28 cellular contexts compared by ENCODE assay signal in the genomic region with DNA sequence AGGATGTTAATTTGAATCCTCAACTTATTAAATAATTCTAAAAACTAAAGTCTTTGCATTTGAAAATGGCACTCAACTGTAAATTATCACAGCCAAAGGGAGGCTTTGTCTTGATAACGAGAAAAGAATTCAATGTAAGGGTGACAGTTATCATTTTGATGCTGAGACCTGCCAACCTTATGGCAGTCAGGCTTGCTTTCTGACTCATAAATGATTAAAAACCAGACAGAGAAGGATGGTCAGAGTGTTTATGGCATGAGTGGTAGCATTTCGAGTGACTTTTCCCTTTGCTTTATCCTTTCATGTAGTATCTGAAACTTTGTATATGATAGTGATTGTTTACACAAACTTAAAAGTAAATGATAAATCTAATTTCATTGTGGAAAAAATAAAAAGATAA. TPM values are rescaled to one million over a fixed set of nuclear protein-coding genes. Genes with fewer than 3 reads are reported as not detected.
DNase-seq lines count a peak whose midpoint lies in the region; ATAC-seq and TF ChIP-seq lines count a peak whose summit lies in the region.
"Had no signal": no experiment of that assay in that cellular context is flagged by ENCODE, and none has a peak within 500 bp of the region (broad histone marks: within the 10 kb centered on the region; RNA-seq: fewer than 3 reads in every experiment).

No MANE protein-coding gene starts in this region.

- H3F3A ChIP-seq in PC-3 (ENCODE audit: low read length, unreplicated experiment) = no peaks in the 10 kb centered on the region

- H3K36me3 Mint-ChIP-seq in activated CD8-positive, alpha-beta T cell treated with anti-CD3 and anti-CD28 coated beads for 36 hours (ENCODE audit: low read depth) = no peaks in the 10 kb centered on the region
- H3K36me3 Mint-ChIP-seq in activated CD8-positive, alpha-beta T cell treated with anti-CD3 and anti-CD28 coated beads, Interleukin-2, amount 10 ng/mL, durations not matched to agents 7 days and 5 days (ENCODE audit: low read depth) = no peaks in the 10 kb centered on the region
- no peaks in the 10 kb centered on the region for H3K36me3 Mint-ChIP-seq in stimulated activated effector memory CD8-positive, alpha-beta T cell treated with anti-CD3 and anti-CD28 coated beads, Interleukin-12 subunit alpha, Interleukin-12 subunit beta, amount 100 ng/mL, for 72 hours
- H3K36me3 Mint-ChIP-seq: activated naive CD4-positive, alpha-beta T cell treated with anti-CD3 and anti-CD28 coated beads, Interleukin-2, amount 50 U/mL, for 24 hours; naive thymus-derived CD8-positive, alpha-beta T cell had no signal

- no peak for DNase-seq in activated CD8-positive, alpha-beta T cell treated with anti-CD3 and anti-CD28 coated beads for 36 hours
- no peak for DNase-seq in activated CD8-positive, alpha-beta T cell treated with anti-CD3 and anti-CD28 coated beads, Interleukin-2, amount 10 ng/mL, durations not matched to agents 7 days and 5 days
- peak; percentile 34 for DNase-seq in PC-3
- DNase-seq in stimulated activated effector memory CD8-positive, alpha-beta T cell treated with anti-CD3 and anti-CD28 coated beads, Interleukin-12 subunit alpha, Interleukin-12 subunit beta, amount 100 ng/mL, for 72 hours (ENCODE audit: low spot score in 2 of 2) = no peak
- no peak for DNase-seq in activated effector memory CD4-positive, alpha-beta T cell treated with anti-CD3 and anti-CD28 coated beads, Interleukin-2, amount 50 U/mL, for 16 hours
- DNase-seq in NCI-H510A treated with DMSO at 0.1 percent for 48 hours (lab: John Stamatoyannopoulos, UW) = no peak
- DNase-seq: activated CD4-positive, alpha-beta T cell treated with anti-CD3 and anti-CD28 coated beads, Interleukin-2, amount 50 U/mL, for 4 hours; BE2C; caudate nucleus; GF-D8; hypothalamus; left ventricle myocardium superior; naive thymus-derived CD8-positive, alpha-beta T cell; NCI-H1105 treated with DMSO at 0.1 percent for 48 hours; NCI-H2029 treated with DMSO at 0.1 percent for 48 hours; NCI-H345; retina; SHP77; stimulated activated CD4-positive, alpha-beta T cell treated with anti-CD3 and anti-CD28 coated beads, Interleukin-4, amount 100 ng/mL, for 1 hour; stimulated activated naive CD4-positive, alpha-beta T cell; thyroid gland; WERI-Rb-1 had no signal

- peak; percentile 64 for ATAC-seq in activated CD8-positive, alpha-beta T cell treated with anti-CD3 and anti-CD28 coated beads for 36 hours
- ATAC-seq in activated CD8-positive, alpha-beta T cell treated with anti-CD3 and anti-CD28 coated beads, Interleukin-2, amount 10 ng/mL, durations not matched to agents 7 days and 5 days = no peak
- ATAC-seq in GM21717 (IDR thresholded peaks at IDR 0.05; ENCODE audit: unreplicated experiment) = peak; percentile 55
- ATAC-seq in PC-3 = peak; percentile 58
- ATAC-seq in stimulated activated effector memory CD8-positive, alpha-beta T cell treated with anti-CD3 and anti-CD28 coated beads, Interleukin-12 subunit alpha, Interleukin-12 subunit beta, amount 100 ng/mL, for 72 hours = peak; percentile 98
- ATAC-seq in GM18498 (IDR thresholded peaks at IDR 0.05; ENCODE audit: unreplicated experiment) = no peak
- ATAC-seq: HCT116; left ventricle myocardium superior; naive thymus-derived CD8-positive, alpha-beta T cell had no signal

- H3K4me2 ChIP-seq in PC-3 (ENCODE audit: low read length) = no peak overlapping the region

- no peak overlapping the region for H2AFZ ChIP-seq in PC-3 (ENCODE audit: low read length)

- H3K4me1 ChIP-seq in PC-3 (ENCODE audit: insufficient read depth, low read length) = no peaks in the 10 kb centered on the region
- H3K4me1 ChIP-seq: ascending aorta, BE2C, thyroid gland had no signal

- H3K27ac ChIP-seq in PC-3 (ENCODE audit: low read length) = no peak overlapping the region
- H3K27ac ChIP-seq: ascending aorta, thyroid gland, WERI-Rb-1 had no signal

- no TSS peak for BruUV-seq in PC-3 (replicated peaks; lab: Mats Ljungman, UMichigan)

- H3K27me3 ChIP-seq in PC-3 (ENCODE audit: low read length) = no peaks in the 10 kb centered on the region
- H3K27me3 ChIP-seq: ascending aorta, BE2C, thyroid gland had no signal

- CTCF ChIA-PET in activated CD8-positive, alpha-beta T cell treated with anti-CD3 and anti-CD28 coated beads for 36 hours (lab: Charles Lee) = interaction anchor here (1.5 kb wide), 1 partner anchor 10 kb away, joined by 4 read pairs; no protein-coding TSS in a partner anchor
- CTCF ChIA-PET in activated CD8-positive, alpha-beta T cell treated with anti-CD3 and anti-CD28 coated beads, Interleukin-2, amount 10 ng/mL, durations not matched to agents 7 days and 5 days (lab: Charles Lee) = no interaction called here
- CTCF ChIA-PET in PC-3 (lab: Charles Lee) = no interaction called here

- no peak overlapping the region for H3K9ac ChIP-seq in PC-3 (ENCODE audit: low read length)

- POLR2A ChIA-PET in activated CD8-positive, alpha-beta T cell treated with anti-CD3 and anti-CD28 coated beads for 36 hours (lab: Charles Lee) = interaction anchor here (0.6 kb wide), 1 partner anchor 474 kb away, joined by 3 read pairs; no protein-coding TSS in a partner anchor
- POLR2A ChIA-PET in activated CD8-positive, alpha-beta T cell treated with anti-CD3 and anti-CD28 coated beads, Interleukin-2, amount 10 ng/mL, durations not matched to agents 7 days and 5 days (lab: Charles Lee) = no interaction called here
- POLR2A ChIA-PET in PC-3 (lab: Charles Lee; ENCODE audit: unreplicated experiment) = interaction anchor here (0.7 kb wide), 1 partner anchor 24 kb away, joined by 6 read pairs; no protein-coding TSS in a partner anchor

- no peaks in the 10 kb centered on the region for H4K20me1 ChIP-seq in PC-3 (ENCODE audit: low read length)

- H3K36me3 ChIP-seq in PC-3 (ENCODE audit: low read depth, low read length) = no peaks in the 10 kb centered on the region
- H3K36me3 ChIP-seq: ascending aorta, BE2C, thyroid gland, WERI-Rb-1 had no signal

- H3K9me3 ChIP-seq in PC-3 (ENCODE audit: low read length) = no peaks in the 10 kb centered on the region
- H3K9me3 ChIP-seq: ascending aorta, BE2C, thyroid gland had no signal

- no peak overlapping the region for H3K4me3 Mint-ChIP-seq in activated CD8-positive, alpha-beta T cell treated with anti-CD3 and anti-CD28 coated beads for 36 hours
- H3K4me3 Mint-ChIP-seq in activated CD8-positive, alpha-beta T cell treated with anti-CD3 and anti-CD28 coated beads, Interleukin-2, amount 10 ng/mL, durations not matched to agents 7 days and 5 days = no peak overlapping the region
- H3K4me3 Mint-ChIP-seq in stimulated activated effector memory CD8-positive, alpha-beta T cell treated with anti-CD3 and anti-CD28 coated beads, Interleukin-12 subunit alpha, Interleukin-12 subunit beta, amount 100 ng/mL, for 72 hours = no peak overlapping the region
- H3K4me3 Mint-ChIP-seq: activated naive CD4-positive, alpha-beta T cell treated with anti-CD3 and anti-CD28 coated beads, Interleukin-2, amount 50 U/mL, for 24 hours; dendritic cell treated with granulocyte-macrophage colony-stimulating factor and Interleukin-4, amounts not matched to agents 40 ng/mL and 50 ng/mL, for 4 days; naive thymus-derived CD8-positive, alpha-beta T cell had no signal

- no peaks in the 10 kb centered on the region for H3K9me3 Mint-ChIP-seq in activated CD8-positive, alpha-beta T cell treated with anti-CD3 and anti-CD28 coated beads for 36 hours
- no peaks in the 10 kb centered on the region for H3K9me3 Mint-ChIP-seq in activated CD8-positive, alpha-beta T cell treated with anti-CD3 and anti-CD28 coated beads, Interleukin-2, amount 10 ng/mL, durations not matched to agents 7 days and 5 days (ENCODE audit: insufficient read depth)
- H3K9me3 Mint-ChIP-seq in stimulated activated effector memory CD8-positive, alpha-beta T cell treated with anti-CD3 and anti-CD28 coated beads, Interleukin-12 subunit alpha, Interleukin-12 subunit beta, amount 100 ng/mL, for 72 hours = no peaks in the 10 kb centered on the region
- H3K9me3 Mint-ChIP-seq: activated naive CD4-positive, alpha-beta T cell treated with anti-CD3 and anti-CD28 coated beads, Interleukin-2, amount 50 U/mL, for 24 hours; dendritic cell treated with granulocyte-macrophage colony-stimulating factor and Interleukin-4, amounts not matched to agents 40 ng/mL and 50 ng/mL, for 4 days had no signal

- no peak for TF ChIP-seq CTCF in activated CD8-positive, alpha-beta T cell treated with anti-CD3 and anti-CD28 coated beads for 36 hours (IDR thresholded peaks at IDR 0.05)
- no peak for TF ChIP-seq CTCF in PC-3 (conservative IDR thresholded peaks at IDR 0.05; ENCODE audit: low read depth, low read length)

- no peak overlapping the region for H3K4me3 ChIP-seq in PC-3 (ENCODE audit: low read length)
- H3K4me3 ChIP-seq: ascending aorta, thyroid gland had no signal

- intact Hi-C loops in activated CD8-positive, alpha-beta T cell treated with anti-CD3 and anti-CD28 coated beads for 36 hours (cut with micrococcal nuclease) = no loop called here
- intact Hi-C loops in PC-3 (cut with micrococcal nuclease) = no loop called here

- H3K79me2 ChIP-seq in PC-3 (ENCODE audit: low read length) = no peaks in the 10 kb centered on the region

- no peaks in the 10 kb centered on the region for H3K4me1 Mint-ChIP-seq in activated CD8-positive, alpha-beta T cell treated with anti-CD3 and anti-CD28 coated beads for 36 hours (ENCODE audit: low read depth)
- no peaks in the 10 kb centered on the region for H3K4me1 Mint-ChIP-seq in activated CD8-positive, alpha-beta T cell treated with anti-CD3 and anti-CD28 coated beads, Interleukin-2, amount 10 ng/mL, durations not matched to agents 7 days and 5 days (ENCODE audit: low read depth)
- no peaks in the 10 kb centered on the region for H3K4me1 Mint-ChIP-seq in stimulated activated effector memory CD8-positive, alpha-beta T cell treated with anti-CD3 and anti-CD28 coated beads, Interleukin-12 subunit alpha, Interleukin-12 subunit beta, amount 100 ng/mL, for 72 hours
- H3K4me1 Mint-ChIP-seq: activated naive CD4-positive, alpha-beta T cell treated with anti-CD3 and anti-CD28 coated beads, Interleukin-2, amount 50 U/mL, for 24 hours; naive thymus-derived CD8-positive, alpha-beta T cell had no signal

- H3K27me3 Mint-ChIP-seq in activated CD8-positive, alpha-beta T cell treated with anti-CD3 and anti-CD28 coated beads for 36 hours = no peaks in the 10 kb centered on the region
- H3K27me3 Mint-ChIP-seq in activated CD8-positive, alpha-beta T cell treated with anti-CD3 and anti-CD28 coated beads, Interleukin-2, amount 10 ng/mL, durations not matched to agents 7 days and 5 days (ENCODE audit: low read depth) = peaks cover 4% of the 10 kb centered on the region
- H3K27me3 Mint-ChIP-seq: activated naive CD4-positive, alpha-beta T cell treated with anti-CD3 and anti-CD28 coated beads, Interleukin-2, amount 50 U/mL, for 24 hours; dendritic cell treated with granulocyte-macrophage colony-stimulating factor and Interleukin-4, amounts not matched to agents 40 ng/mL and 50 ng/mL, for 4 days; naive thymus-derived CD8-positive, alpha-beta T cell had no signal

- H3K27ac Mint-ChIP-seq in activated CD8-positive, alpha-beta T cell treated with anti-CD3 and anti-CD28 coated beads for 36 hours = no peak overlapping the region
- H3K27ac Mint-ChIP-seq in activated CD8-positive, alpha-beta T cell treated with anti-CD3 and anti-CD28 coated beads, Interleukin-2, amount 10 ng/mL, durations not matched to agents 7 days and 5 days = no peak overlapping the region
- no peak overlapping the region for H3K27ac Mint-ChIP-seq in stimulated activated effector memory CD8-positive, alpha-beta T cell treated with anti-CD3 and anti-CD28 coated beads, Interleukin-12 subunit alpha, Interleukin-12 subunit beta, amount 100 ng/mL, for 72 hours
- H3K27ac Mint-ChIP-seq: activated naive CD4-positive, alpha-beta T cell treated with anti-CD3 and anti-CD28 coated beads, Interleukin-2, amount 50 U/mL, for 24 hours; dendritic cell treated with granulocyte-macrophage colony-stimulating factor and Interleukin-4, amounts not matched to agents 40 ng/mL and 50 ng/mL, for 4 days; naive thymus-derived CD8-positive, alpha-beta T cell had no signal

- H3K9me2 ChIP-seq in PC-3 (replicated peaks; ENCODE audit: low read length) = no peaks in the 10 kb centered on the region

RNA-seq across cellular contexts. Expression of a gene that starts 53.9 kb away (rescaled TPM):
- total RNA-seq in activated CD8-positive, alpha-beta T cell treated with anti-CD3 and anti-CD28 coated beads for 36 hours = 10 to 100 TPM; 19.3 to 20.0 TPM
- total RNA-seq in activated CD8-positive, alpha-beta T cell treated with anti-CD3 and anti-CD28 coated beads, Interleukin-2, amount 10 ng/mL, durations not matched to agents 7 days and 5 days = 10 to 100 TPM; 26.1 to 26.5 TPM
- total RNA-seq in PC-3 (2014; rRNA removed) = 16.8 and 20.6 TPM in 2 replicates

Comparison
In these comparisons a context has a peak if more than half of its experiments do, and no peak if none do; other contexts are left out.
1. ATAC-seq: peak in activated CD8-positive, alpha-beta T cell treated with anti-CD3 and anti-CD28 coated beads for 36 hours (single experiment), GM21717 (single experiment), PC-3 (single experiment) and stimulated activated effector memory CD8-positive, alpha-beta T cell treated with anti-CD3 and anti-CD28 coated beads, Interleukin-12 subunit alpha, Interleukin-12 subunit beta, amount 100 ng/mL, for 72 hours (single experiment); none in activated CD8-positive, alpha-beta T cell treated with anti-CD3 and anti-CD28 coated beads, Interleukin-2, amount 10 ng/mL, durations not matched to agents 7 days and 5 days (single experiment) and GM18498 (single experiment).